19 cellular contexts compared by ENCODE assay signal in genomic region chr11:17590463-17590862, GRCh38. TPM values are rescaled to one million over a fixed set of nuclear protein-coding genes. Genes with fewer than 3 reads are reported as not detected.
A peak's percentile ranks its signal among the peaks of the same experiment; 100 is the strongest.
DNase-seq lines count a peak whose midpoint lies in the region; ATAC-seq and TF ChIP-seq lines count a peak whose summit lies in the region.
"Had no signal": no experiment of that assay in that cellular context is flagged by ENCODE, and none has a peak within 500 bp of the region (broad histone marks: within the 10 kb centered on the region; RNA-seq: fewer than 3 reads in every experiment).

No MANE protein-coding gene starts in this region.

- TF ChIP-seq EP300 in sigmoid colon (IDR thresholded peaks at IDR 0.05) = no peak

- 94% methylated on average over 7 of the region's 7 CpGs for WGBS in endodermal cell (ENCODE audit: insufficient coverage in 1 of 2, insufficient read length in 1 of 2), 2 experiments
- 91 to 92% methylated on average over 7 of the region's 7 CpGs for WGBS in sigmoid colon, 2 donors

- H3K27ac ChIP-seq in RWPE2 (ENCODE audit: poor library complexity, severe bottlenecking) (no peak overlapping the region), endodermal cell (ENCODE audit: low read depth, low read length) (no peak overlapping the region), sigmoid colon (no peak overlapping the region)
- H3K27ac ChIP-seq: BLaER1 treated with 17β-estradiol and CSF1 and Interleukin-3, amounts not matched to agents 10 nM and 100 nM had no signal

- no peak for TF ChIP-seq POLR2A in sigmoid colon (IDR thresholded peaks at IDR 0.05)

- no peak overlapping the region for H3K9ac ChIP-seq in endodermal cell (ENCODE audit: extremely low read depth, low read length, poor library complexity, severe bottlenecking)
- H3K9ac ChIP-seq: BLaER1 treated with 17β-estradiol and CSF1 and Interleukin-3, amounts not matched to agents 10 nM and 100 nM had no signal

- DNase-seq in CD14-positive monocyte (ENCODE audit: low spot score) (peak; percentile 22), RWPE2 (ENCODE audit: low spot score) (peak; percentile 19), endodermal cell (peak; percentile 17), sigmoid colon (peak; percentile 48), T1000 (lab: John Stamatoyannopoulos, UW) (no peak)
- DNase-seq in stimulated activated effector memory CD8-positive, alpha-beta T cell treated with anti-CD3 and anti-CD28 coated beads, Interleukin-12 subunit alpha, Interleukin-12 subunit beta, amount 100 ng/mL, for 72 hours (ENCODE audit: low spot score in 2 of 2) = no peak
- DNase-seq: ACHN, Calu3, DMS 273 treated with DMSO at 0.1 percent for 48 hours, DMS79, GOT3 had no signal

- H3K27ac Mint-ChIP-seq in CD14-positive monocyte (no peak overlapping the region), endodermal cell (no peak overlapping the region)
- H3K27ac Mint-ChIP-seq in stimulated activated effector memory CD8-positive, alpha-beta T cell treated with anti-CD3 and anti-CD28 coated beads, Interleukin-12 subunit alpha, Interleukin-12 subunit beta, amount 100 ng/mL, for 72 hours = no peak overlapping the region
- H3K27ac Mint-ChIP-seq: CD4-positive, alpha-beta T cell had no signal

- no peaks in the 10 kb centered on the region for H3K4me1 Mint-ChIP-seq in CD14-positive monocyte
- H3K4me1 Mint-ChIP-seq in endodermal cell = no peaks in the 10 kb centered on the region
- H3K4me1 Mint-ChIP-seq in stimulated activated effector memory CD8-positive, alpha-beta T cell treated with anti-CD3 and anti-CD28 coated beads, Interleukin-12 subunit alpha, Interleukin-12 subunit beta, amount 100 ng/mL, for 72 hours = no peaks in the 10 kb centered on the region

- H3K27me3 ChIP-seq in RWPE2 (ENCODE audit: insufficient read depth, poor library complexity, severe bottlenecking) (peaks cover 7% of the 10 kb centered on the region), endodermal cell (ENCODE audit: control insufficient read depth, insufficient read depth, low read length, poor library complexity, severe bottlenecking) (peaks cover 50% of the 10 kb centered on the region), sigmoid colon (no peaks in the 10 kb centered on the region)
- H3K27me3 ChIP-seq: BLaER1 treated with 17β-estradiol and CSF1 and Interleukin-3, amounts not matched to agents 10 nM and 100 nM had no signal

- H3K36me3 ChIP-seq in RWPE2 (ENCODE audit: low read depth) (no peaks in the 10 kb centered on the region), endodermal cell (ENCODE audit: control insufficient read depth, insufficient read depth, low read length) (no peaks in the 10 kb centered on the region), sigmoid colon (no peaks in the 10 kb centered on the region)
- H3K36me3 ChIP-seq: BLaER1 treated with 17β-estradiol and CSF1 and Interleukin-3, amounts not matched to agents 10 nM and 100 nM; HAP-1 had no signal

- ATAC-seq in RWPE2 (ENCODE audit: low read depth) = no peak
- no peak for ATAC-seq in stimulated activated effector memory CD8-positive, alpha-beta T cell treated with anti-CD3 and anti-CD28 coated beads, Interleukin-12 subunit alpha, Interleukin-12 subunit beta, amount 100 ng/mL, for 72 hours
- no peak for ATAC-seq in HG03108 (IDR thresholded peaks at IDR 0.05; ENCODE audit: unreplicated experiment)
- ATAC-seq: GM12878, HepG2 had no signal

- no peaks in the 10 kb centered on the region for H3K36me3 Mint-ChIP-seq in CD14-positive monocyte
- no peaks in the 10 kb centered on the region for H3K36me3 Mint-ChIP-seq in endodermal cell (ENCODE audit: low read depth)
- no peaks in the 10 kb centered on the region for H3K36me3 Mint-ChIP-seq in stimulated activated effector memory CD8-positive, alpha-beta T cell treated with anti-CD3 and anti-CD28 coated beads, Interleukin-12 subunit alpha, Interleukin-12 subunit beta, amount 100 ng/mL, for 72 hours

- H3K9me3 ChIP-seq in RWPE2 (ENCODE audit: severe bottlenecking) (no peaks in the 10 kb centered on the region), endodermal cell (ENCODE audit: control insufficient read depth, low read length) (no peaks in the 10 kb centered on the region), sigmoid colon (peaks cover 0 to 2% (median 0%) of the 10 kb centered on the region in 4 donors)
- H3K9me3 ChIP-seq: HAP-1 had no signal

- intact Hi-C loops in CD14-positive monocyte (cut with micrococcal nuclease) = no loop called here
- intact Hi-C loops in sigmoid colon (cut with DNase I) = no loop called here

- H3K4me3 ChIP-seq in RWPE2 (ENCODE audit: severe bottlenecking) = no peak overlapping the region
- H3K4me3 ChIP-seq in endodermal cell (ENCODE audit: low read length) = no peak overlapping the region
- H3K4me3 ChIP-seq in sigmoid colon = no peak overlapping the region
- H3K4me3 ChIP-seq: BLaER1 treated with 17β-estradiol and CSF1 and Interleukin-3, amounts not matched to agents 10 nM and 100 nM; GM12878; HAP-1 had no signal

- H3K4me1 ChIP-seq in RWPE2 (ENCODE audit: insufficient read depth, poor library complexity, severe bottlenecking) (no peaks in the 10 kb centered on the region), endodermal cell (ENCODE audit: control insufficient read depth, insufficient read depth, low read length) (no peaks in the 10 kb centered on the region), sigmoid colon (no peaks in the 10 kb centered on the region)
- H3K4me1 ChIP-seq: BLaER1 treated with 17β-estradiol and CSF1 and Interleukin-3, amounts not matched to agents 10 nM and 100 nM; HAP-1 had no signal

- no peak for TF ChIP-seq CTCF in CD14-positive monocyte (IDR thresholded peaks at IDR 0.05)
- no peak for TF ChIP-seq CTCF in RWPE2 (IDR thresholded peaks at IDR 0.05; ENCODE audit: poor library complexity, severe bottlenecking)
- no peak for TF ChIP-seq CTCF in endodermal cell (conservative IDR thresholded peaks at IDR 0.05)
- no peak for TF ChIP-seq CTCF in sigmoid colon (IDR thresholded peaks at IDR 0.05)

- no peak overlapping the region for H3K4me3 Mint-ChIP-seq in CD14-positive monocyte
- H3K4me3 Mint-ChIP-seq in endodermal cell = no peak overlapping the region
- H3K4me3 Mint-ChIP-seq in stimulated activated effector memory CD8-positive, alpha-beta T cell treated with anti-CD3 and anti-CD28 coated beads, Interleukin-12 subunit alpha, Interleukin-12 subunit beta, amount 100 ng/mL, for 72 hours = no peak overlapping the region
- H3K4me3 Mint-ChIP-seq: CD4-positive, alpha-beta T cell had no signal

- H3K27me3 Mint-ChIP-seq in CD14-positive monocyte (ENCODE audit: low read depth in 3 of 3) (peaks cover 3 to 8% (median 7%) of the 10 kb centered on the region in 3 donors), endodermal cell (ENCODE audit: insufficient read depth) (peaks cover 26% of the 10 kb centered on the region)

- peaks cover 0 to 4% (median 0%) of the 10 kb centered on the region in 7 donors for H3K9me3 Mint-ChIP-seq in CD14-positive monocyte
- peaks cover 10% of the 10 kb centered on the region for H3K9me3 Mint-ChIP-seq in endodermal cell
- no peaks in the 10 kb centered on the region for H3K9me3 Mint-ChIP-seq in stimulated activated effector memory CD8-positive, alpha-beta T cell treated with anti-CD3 and anti-CD28 coated beads, Interleukin-12 subunit alpha, Interleukin-12 subunit beta, amount 100 ng/mL, for 72 hours

RNA-seq across cellular contexts. Expression of gene OTOG, which starts 43.4 kb away (rescaled TPM):
- polyA plus RNA-seq in CD14-positive monocyte (not detected), sigmoid colon (under 1 TPM in 1 of 3 donors, not detected in 2; under 0.01 TPM)
- total RNA-seq in endodermal cell (under 1 TPM; 0.33 to 0.55 TPM), sigmoid colon (under 1 TPM in 1 of 4 donors, not detected in 3; under 0.01 TPM)
- polyA plus RNA-seq in endodermal cell (2013, experiment 1 of 2) = 0.39 TPM
- polyA plus RNA-seq in endodermal cell (2013, experiment 2 of 2) = 0.50 TPM
- total RNA-seq: A172; Calu3; CD4-positive, alpha-beta T cell; G401; GM12878; HepG2 had no signal
- polyA plus RNA-seq: GM12878, HepG2 had no signal

RNA-seq across cellular contexts. Expression of gene USH1C, which starts 46.2 kb away (rescaled TPM):
- polyA plus RNA-seq in CD14-positive monocyte = not detected
- total RNA-seq in endodermal cell = 1 to 10 TPM; 1.5 to 2.8 TPM
- polyA plus RNA-seq in endodermal cell (2013, experiment 1 of 2) = 1.00 TPM
- polyA plus RNA-seq in endodermal cell (2013, experiment 2 of 2) = 0.99 TPM
- 1 to 10 TPM; 1.2 to 2.5 (median 1.6) TPM for total RNA-seq in sigmoid colon
- 100 to 1,000 TPM in 2 of 3 donors, 10 to 100 TPM in 1; 83.3 to 152 (median 114) TPM for polyA plus RNA-seq in sigmoid colon
- total RNA-seq: A172; CD4-positive, alpha-beta T cell; G401; GM12878; HepG2 had no signal
- polyA plus RNA-seq: GM12878, HepG2 had no signal

Comparison
In these comparisons a context has a peak if more than half of its experiments do, and no peak if none do; other contexts are left out.
1. DNase-seq: peak in CD14-positive monocyte (single experiment), RWPE2 (single experiment), endodermal cell (single experiment) and sigmoid colon (single experiment); none in stimulated activated effector memory CD8-positive, alpha-beta T cell treated with anti-CD3 and anti-CD28 coated beads, Interleukin-12 subunit alpha, Interleukin-12 subunit beta, amount 100 ng/mL, for 72 hours (0 of 2) and T1000 (single experiment).